ENCODE assay signal across 9 cellular contexts in the genomic region with DNA sequence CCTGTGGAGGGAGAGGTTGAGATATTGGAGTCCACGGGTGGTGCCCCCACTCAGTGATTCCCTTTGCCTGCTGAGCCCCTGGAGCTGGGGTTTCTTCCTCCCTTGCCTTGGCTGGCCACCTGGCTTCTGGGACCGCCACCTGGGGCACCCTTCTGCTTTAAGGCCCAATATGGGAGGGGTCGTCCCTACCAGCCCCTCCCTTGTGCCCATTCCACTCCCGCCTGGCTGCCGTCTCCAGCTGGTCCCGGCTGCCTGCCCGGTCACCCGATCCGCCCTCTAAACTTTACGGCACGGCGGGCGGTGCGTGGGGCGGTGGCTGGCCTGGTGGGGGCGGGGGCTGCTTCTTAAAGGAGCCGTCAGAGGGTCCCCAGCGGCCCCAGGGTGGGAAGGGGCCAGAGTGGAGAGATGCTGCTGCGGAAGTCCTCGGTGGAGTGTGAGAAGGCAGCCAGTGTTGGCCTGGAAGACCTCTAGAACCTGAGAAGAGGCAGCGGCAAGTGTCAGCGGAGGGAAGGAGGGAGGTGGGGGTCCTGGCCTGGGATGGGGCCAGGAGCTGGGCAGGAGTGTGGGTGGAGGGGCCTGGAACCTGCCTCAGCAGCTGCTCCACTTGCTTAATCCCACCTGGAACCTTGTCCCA. TPM values are rescaled to one million over a fixed set of nuclear protein-coding genes. Genes with fewer than 3 reads are reported as not detected.
DNase-seq lines count a peak whose midpoint lies in the region; ATAC-seq, FAIRE-seq and TF ChIP-seq lines count a peak whose summit lies in the region.
"Had no signal": no experiment of that assay in that cellular context is flagged by ENCODE, and none has a peak within 500 bp of the region (broad histone marks: within the 10 kb centered on the region; RNA-seq: fewer than 3 reads in every experiment).

No MANE protein-coding gene starts in this region.

- DNase-seq in HCT116 (ENCODE audit: low read depth, low spot score) (no peak), bronchial epithelial cell (ENCODE audit: low read depth) (no peak), left lobe of liver (ENCODE audit: low spot score) (peak; percentile 72), smooth muscle cell (lab: John Stamatoyannopoulos, UW; ENCODE audit: unreplicated experiment) (no peak), GM20000 (ENCODE audit: low spot score) (no peak), HCEC 1CT (no peak)
- DNase-seq: dermis blood vessel endothelial cell had no signal

- ATAC-seq in HCT116 (no peak), left lobe of liver (peak; percentile 81), HG02678 (IDR thresholded peaks at IDR 0.05; ENCODE audit: unreplicated experiment) (no peak), GM21390 (IDR thresholded peaks at IDR 0.05; ENCODE audit: unreplicated experiment) (no peak)

- H3K4me2 ChIP-seq in HCT116 (ENCODE audit: low read length), result peak overlapping the region; percentile 80
- H3K4me2 ChIP-seq in smooth muscle cell, result peak overlapping the region; percentile 94

- 29% methylated on average over 20 of the region's 22 CpGs for WGBS in smooth muscle cell (ENCODE audit: low lambda C conversion rate)

- TF ChIP-seq POLR2A in HCT116 (IDR thresholded peaks at IDR 0.05; ENCODE audit: borderline replicate concordance, extremely low read depth, insufficient read depth, insufficient read length), result no peak

- RAD21 ChIA-PET in HCT116 (lab: Charles Lee; ENCODE audit: low non-redundant PET in 1 of 2, low total read pairs in 2 of 2, uncharacterized antibody in 2 of 2, unreplicated experiment in 2 of 2), result no interaction called here

- peak overlapping the region; percentile 62 for H3K9ac ChIP-seq in HCT116 (ENCODE audit: low read length)
- peak overlapping the region; percentile 63 for H3K9ac ChIP-seq in smooth muscle cell (ENCODE audit: low read depth)

- H3F3A ChIP-seq in smooth muscle cell (ENCODE audit: low read depth), result peaks cover 23% of the 10 kb centered on the region

- H3K36me3 ChIP-seq in HCT116 (ENCODE audit: control insufficient read depth in 1 of 2, insufficient read depth in 2 of 2, low read length in 2 of 2) (no peaks in the 10 kb centered on the region), bronchial epithelial cell (ENCODE audit: control insufficient read depth, insufficient read depth, low read length) (no peaks in the 10 kb centered on the region), smooth muscle cell (ENCODE audit: low read depth) (no peaks in the 10 kb centered on the region)

- H3K27me3 ChIP-seq in HCT116 (ENCODE audit: insufficient read depth, low read length), result no peaks in the 10 kb centered on the region
- no peaks in the 10 kb centered on the region for H3K27me3 ChIP-seq in bronchial epithelial cell (ENCODE audit: control insufficient read depth, insufficient read depth, low read length)
- no peaks in the 10 kb centered on the region for H3K27me3 ChIP-seq in smooth muscle cell (ENCODE audit: low read depth)

- no peak for TF ChIP-seq RAD21 in HCT116 (IDR thresholded peaks at IDR 0.05; ENCODE audit: low read depth)

- H3K27ac ChIP-seq in HCT116 (ENCODE audit: low read depth, low read length) (peak overlapping the region; percentile 88; the same call in 1 of the 2 replicates), smooth muscle cell (ENCODE audit: low read depth) (peak overlapping the region; percentile 75)

- no peaks in the 10 kb centered on the region for H3K9me3 ChIP-seq in HCT116 (ENCODE audit: control insufficient read depth in 1 of 2, insufficient read depth in 1 of 2, low read depth in 1 of 2, low read length in 2 of 2)
- no peaks in the 10 kb centered on the region for H3K9me3 ChIP-seq in smooth muscle cell (replicated peaks; ENCODE audit: low read depth)

- H4K20me1 ChIP-seq in HCT116 (ENCODE audit: insufficient read depth) (no peaks in the 10 kb centered on the region), smooth muscle cell (ENCODE audit: low read depth) (no peaks in the 10 kb centered on the region)

- H2AFZ ChIP-seq in HCT116 (ENCODE audit: low read depth, low read length, poor library complexity, severe bottlenecking) (no peak overlapping the region), smooth muscle cell (ENCODE audit: low read depth) (no peak overlapping the region)

- no peaks in the 10 kb centered on the region for H3K79me2 ChIP-seq in HCT116 (ENCODE audit: insufficient read depth, low read length)
- H3K79me2 ChIP-seq in smooth muscle cell (ENCODE audit: low read depth), result no peaks in the 10 kb centered on the region

- TF ChIP-seq CTCF in HCT116 (IDR thresholded peaks at IDR 0.05 in 2 of 3, conservative IDR thresholded peaks at IDR 0.05 in 1 of 3; ENCODE audit: borderline replicate concordance in 1 of 3, insufficient read depth in 1 of 3, low read depth in 2 of 3, low read length in 2 of 3) (no peak), bronchial epithelial cell (IDR thresholded peaks at IDR 0.05; ENCODE audit: insufficient read depth, low read length, severe bottlenecking) (no peak), smooth muscle cell (IDR thresholded peaks at IDR 0.05; ENCODE audit: borderline replicate concordance, insufficient read depth, poor library complexity, severe bottlenecking) (no peak), GM20000 (IDR thresholded peaks at IDR 0.05; ENCODE audit: extremely low read depth, missing control alignments) (no peak)

- H3K9me2 ChIP-seq in HCT116 (ENCODE audit: insufficient read depth), result no peaks in the 10 kb centered on the region

- CTCF ChIA-PET in HCT116 (lab: Charles Lee), result interaction anchor here (1.0 to 1.6 kb wide), 4 partner anchors 21 to 73 kb away, joined by 3 to 6 read pairs (median 5); partner anchors contain the start of gene GNAI2

- intact Hi-C loops in HCT116 (cut with micrococcal nuclease), result no loop called here

- H3K4me3 ChIP-seq in HCT116 (replicated peaks in 1 of 2; ENCODE audit: low read depth in 1 of 2, low read length in 2 of 2) (peak overlapping the region; percentile 56 to 60), bronchial epithelial cell (ENCODE audit: low read depth, low read length) (peak overlapping the region; percentile 35), smooth muscle cell (peak overlapping the region; percentile 50)

- H3K4me1 ChIP-seq in HCT116 (ENCODE audit: control insufficient read depth in 1 of 2, insufficient read depth in 2 of 2, low read length in 2 of 2) (peaks cover 81 to 95% of the 10 kb centered on the region in 2 experiments), smooth muscle cell (ENCODE audit: low read depth) (peaks cover 50% of the 10 kb centered on the region)

- BruUV-seq in HCT116 (replicated peaks; lab: Mats Ljungman, UMichigan), result no TSS peak

- FAIRE-seq in bronchial epithelial cell (lab: Jason Lieb, UNC), result no peak

- POLR2A ChIA-PET in HCT116 (lab: Charles Lee), result interaction anchor here (1.1 to 1.4 kb wide), 2 partner anchors 21 to 32 kb away, joined by 3 to 5 read pairs; partner anchors contain the start of gene GNAI2

TF ChIP-seq in HCT116, 20 proteins besides CTCF, POLR2A, EP300 and RAD21 (continues in another document):
- TF ChIP-seq TCF7L2 (IDR thresholded peaks at IDR 0.05; ENCODE audit: borderline replicate concordance, extremely low read depth, insufficient read depth, insufficient read length), result peak; percentile 20
- TF ChIP-seq POLR2AphosphoS5 (IDR thresholded peaks at IDR 0.05; ENCODE audit: low read depth, low read length), result peak; percentile 77
- no peak for TF ChIP-seq JUND (IDR thresholded peaks at IDR 0.05)
- TF ChIP-seq, protein P1, sequence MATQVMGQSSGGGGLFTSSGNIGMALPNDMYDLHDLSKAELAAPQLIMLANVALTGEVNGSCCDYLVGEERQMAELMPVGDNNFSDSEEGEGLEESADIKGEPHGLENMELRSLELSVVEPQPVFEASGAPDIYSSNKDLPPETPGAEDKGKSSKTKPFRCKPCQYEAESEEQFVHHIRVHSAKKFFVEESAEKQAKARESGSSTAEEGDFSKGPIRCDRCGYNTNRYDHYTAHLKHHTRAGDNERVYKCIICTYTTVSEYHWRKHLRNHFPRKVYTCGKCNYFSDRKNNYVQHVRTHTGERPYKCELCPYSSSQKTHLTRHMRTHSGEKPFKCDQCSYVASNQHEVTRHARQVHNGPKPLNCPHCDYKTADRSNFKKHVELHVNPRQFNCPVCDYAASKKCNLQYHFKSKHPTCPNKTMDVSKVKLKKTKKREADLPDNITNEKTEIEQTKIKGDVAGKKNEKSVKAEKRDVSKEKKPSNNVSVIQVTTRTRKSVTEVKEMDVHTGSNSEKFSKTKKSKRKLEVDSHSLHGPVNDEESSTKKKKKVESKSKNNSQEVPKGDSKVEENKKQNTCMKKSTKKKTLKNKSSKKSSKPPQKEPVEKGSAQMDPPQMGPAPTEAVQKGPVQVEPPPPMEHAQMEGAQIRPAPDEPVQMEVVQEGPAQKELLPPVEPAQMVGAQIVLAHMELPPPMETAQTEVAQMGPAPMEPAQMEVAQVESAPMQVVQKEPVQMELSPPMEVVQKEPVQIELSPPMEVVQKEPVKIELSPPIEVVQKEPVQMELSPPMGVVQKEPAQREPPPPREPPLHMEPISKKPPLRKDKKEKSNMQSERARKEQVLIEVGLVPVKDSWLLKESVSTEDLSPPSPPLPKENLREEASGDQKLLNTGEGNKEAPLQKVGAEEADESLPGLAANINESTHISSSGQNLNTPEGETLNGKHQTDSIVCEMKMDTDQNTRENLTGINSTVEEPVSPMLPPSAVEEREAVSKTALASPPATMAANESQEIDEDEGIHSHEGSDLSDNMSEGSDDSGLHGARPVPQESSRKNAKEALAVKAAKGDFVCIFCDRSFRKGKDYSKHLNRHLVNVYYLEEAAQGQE (IDR thresholded peaks at IDR 0.05; ENCODE audit: low read depth), result no peak

RNA-seq across cellular contexts. Expression of gene SEMA3B, which starts 1.6 kb away (rescaled TPM):
- 46.2 TPM for total RNA-seq in HCT116 (2021; ENCODE audit: unreplicated experiment)
- 51.1 and 79.0 TPM in 2 replicates for polyA plus RNA-seq in HCT116 (2012)
- total RNA-seq in bronchial epithelial cell, result 2.3 and 7.1 TPM in 2 replicates
- total RNA-seq in left lobe of liver, result 5.7 TPM
- 26.8 and 48.3 TPM in 2 replicates for total RNA-seq in smooth muscle cell
- 26.3 and 70.7 TPM in 2 replicates for polyA plus RNA-seq in smooth muscle cell

RNA-seq across cellular contexts. Expression of gene LSMEM2, which starts 11.5 kb away (rescaled TPM):
- total RNA-seq in HCT116 (2021; ENCODE audit: unreplicated experiment), result not detected
- 0.18 and 0.41 TPM in 2 replicates for polyA plus RNA-seq in HCT116 (2012)
- under 0.01 TPM in 1 of 2 replicates, not detected in the other for total RNA-seq in bronchial epithelial cell
- not detected for total RNA-seq in left lobe of liver
- total RNA-seq in smooth muscle cell, result 0.09 and 0.18 TPM in 2 replicates
- polyA plus RNA-seq in smooth muscle cell, result 0.87 TPM in 1 of 2 replicates, not detected in the other
- total RNA-seq: dermis blood vessel endothelial cell had no signal

RNA-seq across cellular contexts. Expression of gene IFRD2, which starts 24.8 kb away (rescaled TPM):
- total RNA-seq in HCT116 (2021; ENCODE audit: unreplicated experiment), result 146 TPM
- 101 and 103 TPM in 2 replicates for polyA plus RNA-seq in HCT116 (2012)
- 104 and 177 TPM in 2 replicates for total RNA-seq in bronchial epithelial cell
- 63.8 TPM for total RNA-seq in left lobe of liver
- 19.9 and 20.8 TPM in 2 replicates for total RNA-seq in smooth muscle cell
- polyA plus RNA-seq in smooth muscle cell, result 59.3 and 62.6 TPM in 2 replicates

RNA-seq across cellular contexts. Expression of gene GNAI2, which starts 31.4 kb away (rescaled TPM):
- total RNA-seq in HCT116 (2021; ENCODE audit: unreplicated experiment) (170 TPM), bronchial epithelial cell (97.9 and 129 TPM in 2 replicates), left lobe of liver (115 TPM), smooth muscle cell (209 and 230 TPM in 2 replicates)
- 214 and 262 TPM in 2 replicates for polyA plus RNA-seq in HCT116 (2012)
- 454 and 466 TPM in 2 replicates for polyA plus RNA-seq in smooth muscle cell

RNA-seq across cellular contexts. Expression of gene HYAL3, which starts 31.8 kb away (rescaled TPM):
- 10.3 TPM for total RNA-seq in HCT116 (2021; ENCODE audit: unreplicated experiment)
- 4.6 and 6.5 TPM in 2 replicates for polyA plus RNA-seq in HCT116 (2012)
- total RNA-seq in bronchial epithelial cell, result 6.6 and 6.8 TPM in 2 replicates
- total RNA-seq in left lobe of liver, result 2.9 TPM
- 1.6 and 2.5 TPM in 2 replicates for total RNA-seq in smooth muscle cell
- 3.7 and 6.7 TPM in 2 replicates for polyA plus RNA-seq in smooth muscle cell
